Comparison of ENCODE assay signal across 8 cellular contexts in the genomic region with DNA sequence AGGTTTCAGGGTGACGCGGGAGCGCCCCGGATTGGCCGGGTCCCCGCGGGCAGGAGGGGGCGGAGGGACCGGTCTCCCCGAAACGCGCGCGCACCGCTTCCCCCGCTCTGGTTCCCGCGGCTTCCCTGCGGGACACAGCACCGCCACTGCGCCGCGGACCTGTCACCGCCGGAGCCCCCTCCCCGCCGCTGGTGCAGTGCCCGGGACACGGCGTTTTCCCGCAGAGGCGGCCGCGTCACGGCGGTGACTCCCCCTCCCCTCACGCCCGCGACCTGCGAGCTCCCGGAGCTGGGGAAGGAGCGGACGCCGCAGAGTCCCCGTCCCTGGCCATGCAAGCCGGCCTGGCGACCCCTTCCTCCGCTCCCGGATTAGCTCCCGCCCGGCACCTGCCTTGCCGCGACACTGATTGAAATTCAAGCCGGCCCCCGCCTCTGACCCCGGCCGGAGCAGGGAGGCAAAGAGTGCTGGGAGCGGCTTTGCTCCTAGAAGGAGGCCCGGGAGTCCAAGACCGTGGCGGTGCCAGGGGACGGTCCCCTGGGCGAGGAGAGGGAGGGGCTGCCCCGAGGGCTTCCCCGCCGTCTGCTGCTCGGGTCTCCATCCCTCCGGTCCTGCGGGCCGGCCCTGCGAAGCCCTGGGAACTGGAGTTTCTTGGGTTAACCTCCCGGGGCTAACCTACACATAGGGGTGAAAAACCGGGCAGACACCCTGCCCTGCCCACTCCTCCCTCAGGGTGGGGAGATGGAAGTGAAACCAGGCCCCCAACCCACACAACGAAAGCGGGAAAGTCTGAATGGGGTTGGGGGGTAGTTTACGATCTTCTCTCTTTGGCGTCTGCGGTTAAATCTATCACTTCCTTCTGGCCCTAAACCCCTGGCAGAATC. TPM values are rescaled to one million over a fixed set of nuclear protein-coding genes. Genes with fewer than 3 reads are reported as not detected.
DNase-seq lines count a peak whose midpoint lies in the region; ATAC-seq and TF ChIP-seq lines count a peak whose summit lies in the region.

No MANE protein-coding gene starts in this region.

- no peak for TF ChIP-seq CTCF in activated B cell treated with CpG ODN at 0.5 μM for 24 hours (IDR thresholded peaks at IDR 0.05)
- TF ChIP-seq CTCF in ovary (IDR thresholded peaks at IDR 0.05): no peak

- POLR2A ChIA-PET in activated B cell treated with CpG ODN at 0.5 μM for 24 hours (lab: Charles Lee): interaction anchor here (0.6 kb wide), 2 partner anchors 45 to 63 kb away, joined by 3 to 4 read pairs; no protein-coding TSS in a partner anchor

- DNase-seq in NCI-H1092 treated with DMSO at 0.1 percent for 48 hours (lab: John Stamatoyannopoulos, UW): peak; percentile 15
- DNase-seq in NCI-H1092 (lab: John Stamatoyannopoulos, UW): no peak
- DNase-seq in activated B cell treated with CpG ODN at 0.5 μM for 24 hours: peak; percentile 32
- peak in 4 of 5 donors; percentile 42 to 55 (median 50) for DNase-seq in ovary
- no peak for DNase-seq in SKM-1 (lab: John Stamatoyannopoulos, UW; ENCODE audit: unreplicated experiment)
- DNase-seq in occipital lobe (lab: John Stamatoyannopoulos, UW): no peak
- no peak for DNase-seq in NCI-H2029 (lab: John Stamatoyannopoulos, UW)

- no peak for TF ChIP-seq EP300 in ovary (IDR thresholded peaks at IDR 0.05)

- H3K9me3 ChIP-seq in ovary: no peaks in the 10 kb centered on the region

- no peaks in the 10 kb centered on the region for H3K9me3 Mint-ChIP-seq in activated B cell treated with CpG ODN at 0.5 μM for 24 hours

- H3K4me3 Mint-ChIP-seq in activated B cell treated with CpG ODN at 0.5 μM for 24 hours: peak overlapping the region; percentile 80

- peaks cover 17% of the 10 kb centered on the region for H3K4me1 Mint-ChIP-seq in activated B cell treated with CpG ODN at 0.5 μM for 24 hours

- no peak overlapping the region for H3K27ac Mint-ChIP-seq in activated B cell treated with CpG ODN at 0.5 μM for 24 hours

- H3K27ac ChIP-seq in ovary: no peak overlapping the region

- H3K4me1 ChIP-seq in ovary (ENCODE audit: insufficient read depth): peaks cover 6% of the 10 kb centered on the region

- peak overlapping the region; percentile 82 for H3K4me3 ChIP-seq in ovary

- no peaks in the 10 kb centered on the region for H3K36me3 ChIP-seq in ovary

- no peak for TF ChIP-seq POLR2A in ovary (IDR thresholded peaks at IDR 0.05)

- H3K36me3 Mint-ChIP-seq in activated B cell treated with CpG ODN at 0.5 μM for 24 hours (ENCODE audit: low read depth): no peaks in the 10 kb centered on the region

- peaks cover 54% of the 10 kb centered on the region for H3K27me3 Mint-ChIP-seq in activated B cell treated with CpG ODN at 0.5 μM for 24 hours

- peak; percentile 41 for ATAC-seq in activated B cell treated with CpG ODN at 0.5 μM for 24 hours (ENCODE audit: low read depth)
- ATAC-seq in esophagus mucosa: peak; percentile 8

- H3K27me3 ChIP-seq in ovary: no peaks in the 10 kb centered on the region

- intact Hi-C loops in activated B cell treated with CpG ODN at 0.5 μM for 24 hours (cut with micrococcal nuclease) (loop anchor here (2.0 kb wide), 1 partner anchor 52 kb away; no protein-coding TSS in a partner anchor), ovary (cut with DNase I) (no loop called here)

- CTCF ChIA-PET in activated B cell treated with CpG ODN at 0.5 μM for 24 hours (lab: Charles Lee): no interaction called here

- 1 to 2% (median 2%) methylated on average over 56 to 78 of the region's 78 CpGs for WGBS in ovary, 3 donors

RNA-seq across cellular contexts. Expression of a gene that starts 1.0 kb away (rescaled TPM):
- total RNA-seq in activated B cell treated with CpG ODN at 0.5 μM for 24 hours: 0.10 and 0.20 TPM in 2 replicates
- total RNA-seq in esophagus mucosa: 0.08 TPM
- 1 to 10 TPM; 1.5 to 5.6 (median 2.7) TPM for total RNA-seq in ovary
- polyA plus RNA-seq in ovary: 1 to 10 TPM in 1 of 2 donors, under 1 TPM in 1; 0.83 to 1.8 TPM
- total RNA-seq in occipital lobe: 1.6 TPM

Comparison
In these comparisons a context has a peak if more than half of its experiments do, and no peak if none do; other contexts are left out.
1. DNase-seq: peak in NCI-H1092 treated with DMSO at 0.1 percent for 48 hours (single experiment), activated B cell treated with CpG ODN at 0.5 μM for 24 hours (single experiment) and ovary (4 of 5); none in NCI-H1092 (single experiment), SKM-1 (single experiment), occipital lobe (single experiment) and NCI-H2029 (single experiment).